In genomic region chr6:143843689-143844405, GRCh38 we compare ENCODE assay signal across 1 cellular context.
TF ChIP-seq lines count a peak whose summit lies in the region.

No MANE protein-coding gene starts in this region.

TF ChIP-seq in HepG2, 621 proteins besides CTCF, POLR2A, EP300 and RAD21 (continued from another document):
- no peak for TF ChIP-seq E2F1 (CRISPR knock-in tag; IDR thresholded peaks at IDR 0.05)
- TF ChIP-seq RBM22 (optimal IDR thresholded peaks at IDR 0.05; ENCODE audit: low read length): no peak
- TF ChIP-seq, protein P1, sequence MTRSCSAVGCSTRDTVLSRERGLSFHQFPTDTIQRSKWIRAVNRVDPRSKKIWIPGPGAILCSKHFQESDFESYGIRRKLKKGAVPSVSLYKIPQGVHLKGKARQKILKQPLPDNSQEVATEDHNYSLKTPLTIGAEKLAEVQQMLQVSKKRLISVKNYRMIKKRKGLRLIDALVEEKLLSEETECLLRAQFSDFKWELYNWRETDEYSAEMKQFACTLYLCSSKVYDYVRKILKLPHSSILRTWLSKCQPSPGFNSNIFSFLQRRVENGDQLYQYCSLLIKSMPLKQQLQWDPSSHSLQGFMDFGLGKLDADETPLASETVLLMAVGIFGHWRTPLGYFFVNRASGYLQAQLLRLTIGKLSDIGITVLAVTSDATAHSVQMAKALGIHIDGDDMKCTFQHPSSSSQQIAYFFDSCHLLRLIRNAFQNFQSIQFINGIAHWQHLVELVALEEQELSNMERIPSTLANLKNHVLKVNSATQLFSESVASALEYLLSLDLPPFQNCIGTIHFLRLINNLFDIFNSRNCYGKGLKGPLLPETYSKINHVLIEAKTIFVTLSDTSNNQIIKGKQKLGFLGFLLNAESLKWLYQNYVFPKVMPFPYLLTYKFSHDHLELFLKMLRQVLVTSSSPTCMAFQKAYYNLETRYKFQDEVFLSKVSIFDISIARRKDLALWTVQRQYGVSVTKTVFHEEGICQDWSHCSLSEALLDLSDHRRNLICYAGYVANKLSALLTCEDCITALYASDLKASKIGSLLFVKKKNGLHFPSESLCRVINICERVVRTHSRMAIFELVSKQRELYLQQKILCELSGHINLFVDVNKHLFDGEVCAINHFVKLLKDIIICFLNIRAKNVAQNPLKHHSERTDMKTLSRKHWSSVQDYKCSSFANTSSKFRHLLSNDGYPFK (CRISPR knock-in tag; IDR thresholded peaks at IDR 0.05; ENCODE audit: borderline replicate concordance): no peak; the same call in 1 of the 2 replicates
- TF ChIP-seq TRAFD1 (CRISPR knock-in tag; IDR thresholded peaks at IDR 0.05; ENCODE audit: borderline replicate concordance): no peak
- no peak for TF ChIP-seq MAFF (IDR thresholded peaks at IDR 0.05; ENCODE audit: low read depth, low read length)
